ENCODE assay signal across 14 cellular contexts in the genomic region with DNA sequence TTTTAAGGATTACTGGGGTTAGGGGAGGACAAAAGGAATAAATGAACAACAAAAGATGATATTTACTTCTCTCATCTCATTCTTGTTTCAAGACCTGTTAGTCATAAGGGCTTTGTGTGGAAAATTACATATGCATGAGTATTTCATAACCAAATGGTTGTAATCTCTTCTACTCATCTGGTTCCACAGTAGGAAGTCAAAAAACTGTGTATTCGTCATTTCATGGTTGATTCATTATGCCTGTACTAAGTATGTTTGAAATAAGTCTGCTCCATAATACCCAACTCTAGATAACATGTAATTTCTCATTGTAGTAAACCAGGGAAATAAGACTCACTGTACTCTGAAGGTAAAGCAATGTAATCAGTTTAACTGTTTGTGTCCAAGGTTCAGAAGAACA.
A peak's percentile ranks its signal among the peaks of the same experiment; 100 is the strongest.
DNase-seq lines count a peak whose midpoint lies in the region; ATAC-seq and TF ChIP-seq lines count a peak whose summit lies in the region.
"Had no signal": no experiment of that assay in that cellular context is flagged by ENCODE, and none has a peak within 500 bp of the region (broad histone marks: within the 10 kb centered on the region; RNA-seq: fewer than 3 reads in every experiment).

No MANE protein-coding gene starts in this region.

- no peak overlapping the region for H3K27ac ChIP-seq in mammary epithelial cell (ENCODE audit: insufficient read depth, low read depth, low read length)

- no peaks in the 10 kb centered on the region for H3K9me3 ChIP-seq in mammary epithelial cell (replicated peaks; ENCODE audit: insufficient read depth, low read length)
- H3K9me3 ChIP-seq: heart left ventricle had no signal

- peaks cover 10% of the 10 kb centered on the region for H3K4me1 ChIP-seq in mammary epithelial cell (ENCODE audit: insufficient read depth, low read length)

- CTCF ChIA-PET in mammary epithelial cell (lab: Charles Lee; ENCODE audit: low non-redundant PET) = no interaction called here
- CTCF ChIA-PET in T-cell (lab: Charles Lee) = no interaction called here

- 25% methylated on average over 1 of the region's 1 CpG for WGBS in mammary epithelial cell (ENCODE audit: low coverage, missing lambda C conversion rate)

- BruUV-seq in mammary epithelial cell (replicated peaks; lab: Mats Ljungman, UMichigan) = no TSS peak

- no peaks in the 10 kb centered on the region for H3K36me3 ChIP-seq in mammary epithelial cell (ENCODE audit: insufficient read depth, low read length)
- H3K36me3 ChIP-seq: heart left ventricle had no signal

- ATAC-seq in T-cell (replicated peaks in 1 of 4) = no peak
- no peak for ATAC-seq in GM18909 (IDR thresholded peaks at IDR 0.05; ENCODE audit: poor library complexity, unreplicated experiment)
- ATAC-seq: heart left ventricle had no signal

- H4K20me1 ChIP-seq in mammary epithelial cell (ENCODE audit: insufficient read depth, low read length) = no peaks in the 10 kb centered on the region

- H3K9me3 Mint-ChIP-seq in T-cell = no peaks in the 10 kb centered on the region
- H3K9me3 Mint-ChIP-seq: activated CD4-positive, alpha-beta T cell treated with anti-CD3 and anti-CD28 coated beads, Interleukin-2, amount 10 ng/mL, durations not matched to agents 7 days and 5 days; mesothelial cell of epicardium had no signal

- in situ Hi-C loops in mammary epithelial cell (cut with MboI; ENCODE audit: low sequenced_read_pairs in 2 of 2) = no loop called here

- intact Hi-C loops in mammary epithelial cell (cut with micrococcal nuclease) = no loop called here

- H3K4me3 Mint-ChIP-seq in T-cell = no peak overlapping the region
- H3K4me3 Mint-ChIP-seq: activated CD4-positive, alpha-beta T cell treated with anti-CD3 and anti-CD28 coated beads, Interleukin-2, amount 10 ng/mL, durations not matched to agents 7 days and 5 days; mesothelial cell of epicardium had no signal

- POLR2A ChIA-PET in T-cell (lab: Charles Lee) = no interaction called here

- H3K9ac ChIP-seq in mammary epithelial cell (ENCODE audit: insufficient read depth, low read length) = no peak overlapping the region

- H3K4me3 ChIP-seq in mammary epithelial cell (replicated peaks in 1 of 3; ENCODE audit: insufficient read depth in 1 of 3, low read depth in 2 of 3, low read length in 3 of 3) = no peak overlapping the region
- H3K4me3 ChIP-seq: heart left ventricle had no signal

- dilution Hi-C loops in mammary epithelial cell (cut with HindIII; ENCODE audit: low sequenced_read_pairs) = no loop called here

- no peaks in the 10 kb centered on the region for H3K27me3 Mint-ChIP-seq in T-cell

- H3K4me1 Mint-ChIP-seq in T-cell = no peaks in the 10 kb centered on the region

- no peaks in the 10 kb centered on the region for H3K27me3 ChIP-seq in mammary epithelial cell (ENCODE audit: insufficient read depth, low read length)
- H3K27me3 ChIP-seq: heart left ventricle had no signal

- DNase-seq in SKM-1 treated with dmso at 0.1 percent for 144 hours (lab: John Stamatoyannopoulos, UW; ENCODE audit: unreplicated experiment) = peak; percentile 33
- DNase-seq in SKM-1 (lab: John Stamatoyannopoulos, UW; ENCODE audit: unreplicated experiment) = no peak
- DNase-seq in MV-4-11 (lab: John Stamatoyannopoulos, UW) = peak; percentile 69
- peak; percentile 72 for DNase-seq in mammary epithelial cell
- DNase-seq in non-pigmented ciliary epithelial cell (ENCODE audit: low read depth) = peak; percentile 67
- DNase-seq in NCI-H2107 treated with DMSO at 0.1 percent for 48 hours (lab: John Stamatoyannopoulos, UW; ENCODE audit: unreplicated experiment) = no peak
- DNase-seq in T-cell = no peak
- DNase-seq: activated CD4-positive, alpha-beta T cell treated with anti-CD3 and anti-CD28 coated beads, Interleukin-2, amount 10 ng/mL, durations not matched to agents 7 days and 5 days; caudate nucleus; heart left ventricle; NCI-H2081; RPMI8226 had no signal

- H2AFZ ChIP-seq in mammary epithelial cell (ENCODE audit: low read depth, low read length) = no peak overlapping the region

- no peaks in the 10 kb centered on the region for H3K79me2 ChIP-seq in mammary epithelial cell (ENCODE audit: insufficient read depth, low read length)

- no peak overlapping the region for H3K27ac Mint-ChIP-seq in T-cell
- H3K27ac Mint-ChIP-seq: activated CD4-positive, alpha-beta T cell treated with anti-CD3 and anti-CD28 coated beads, Interleukin-2, amount 10 ng/mL, durations not matched to agents 7 days and 5 days; mesothelial cell of epicardium had no signal

- no peak for TF ChIP-seq CTCF in mammary epithelial cell (conservative IDR thresholded peaks at IDR 0.05 in 1 of 2, IDR thresholded peaks at IDR 0.05 in 1 of 2; ENCODE audit: extremely low read depth in 1 of 2, insufficient read depth in 1 of 2, low read depth in 1 of 2, low read length in 2 of 2)

- no peaks in the 10 kb centered on the region for H3K36me3 Mint-ChIP-seq in T-cell
- H3K36me3 Mint-ChIP-seq: mesothelial cell of epicardium had no signal

- H3K4me2 ChIP-seq in mammary epithelial cell (ENCODE audit: insufficient read depth, low read depth, low read length) = peak overlapping the region; percentile 7

Comparison
In these comparisons a context has a peak if more than half of its experiments do, and no peak if none do; other contexts are left out.
1. DNase-seq: peak in SKM-1 treated with dmso at 0.1 percent for 144 hours (single experiment), MV-4-11 (single experiment), mammary epithelial cell (single experiment) and non-pigmented ciliary epithelial cell (single experiment); none in SKM-1 (single experiment), NCI-H2107 treated with DMSO at 0.1 percent for 48 hours (single experiment) and T-cell (0 of 34).